26 cellular contexts compared by ENCODE assay signal in genomic region chr4:169144061-169144600, GRCh38.
"Had no signal": no experiment of that assay in that cellular context is flagged by ENCODE, and none has a peak within 500 bp of the region (broad histone marks: within the 10 kb centered on the region; RNA-seq: fewer than 3 reads in every experiment).

No MANE protein-coding gene starts in this region.

- H3K36me3 ChIP-seq: adrenal gland, ascending aorta, right lobe of liver had no signal

- H3K27ac ChIP-seq: adrenal gland, ascending aorta, brain microvascular endothelial cell, hepatocyte, right lobe of liver, skin epidermis, tibial nerve had no signal

- H3K4me3 ChIP-seq: adrenal gland, ascending aorta, hepatocyte, mucosa of descending colon, right lobe of liver, skin epidermis, tibial nerve had no signal

- H3K4me2 ChIP-seq: hepatocyte had no signal

- H3K27me3 ChIP-seq: adrenal gland, ascending aorta, brain microvascular endothelial cell, hepatocyte, right lobe of liver, tibial nerve had no signal

- H3K9me3 Mint-ChIP-seq: activated naive CD4-positive, alpha-beta T cell treated with anti-CD3 and anti-CD28 coated beads, Interleukin-2, amount 50 U/mL, for 72 hours; activated T-cell treated with anti-CD3 and anti-CD28 coated beads, Interleukin-2, amount 50 U/mL, for 24 hours; activated T-helper 17 cell treated with anti-CD3 and anti-CD28 coated beads, Interleukin-2, amount 50 U/mL, for 72 hours; immature natural killer cell; memory B cell; stimulated activated naive CD8-positive, alpha-beta T cell treated with anti-CD3 and anti-CD28 coated beads, Interleukin-15, amount 100 ng/mL, for 72 hours; WTC11 had no signal

- FAIRE-seq: TTC549 had no signal

- H3K4me3 Mint-ChIP-seq: activated CD4-positive, alpha-beta T cell treated with anti-CD3 and anti-CD28 coated beads for 36 hours; activated T-cell treated with anti-CD3 and anti-CD28 coated beads, Interleukin-2, amount 50 U/mL, for 24 hours; activated T-helper 17 cell treated with anti-CD3 and anti-CD28 coated beads, Interleukin-2, amount 50 U/mL, for 72 hours; immature natural killer cell; memory B cell; stimulated activated naive CD8-positive, alpha-beta T cell treated with anti-CD3 and anti-CD28 coated beads, Interleukin-15, amount 100 ng/mL, for 72 hours; WTC11 had no signal

- H3K4me1 Mint-ChIP-seq: activated CD4-positive, alpha-beta T cell treated with anti-CD3 and anti-CD28 coated beads for 36 hours; activated T-helper 17 cell treated with anti-CD3 and anti-CD28 coated beads, Interleukin-2, amount 50 U/mL, for 72 hours; memory B cell; stimulated activated naive CD8-positive, alpha-beta T cell treated with anti-CD3 and anti-CD28 coated beads, Interleukin-15, amount 100 ng/mL, for 72 hours had no signal

- H3K9me3 ChIP-seq: adrenal gland, ascending aorta, mucosa of descending colon, right lobe of liver, tibial nerve had no signal

- H2AFZ ChIP-seq: hepatocyte had no signal

- H3K4me1 ChIP-seq: adrenal gland, ascending aorta, right lobe of liver, tibial nerve had no signal

- H3K27me3 Mint-ChIP-seq: activated CD4-positive, alpha-beta T cell treated with anti-CD3 and anti-CD28 coated beads for 36 hours; memory B cell; stimulated activated naive CD8-positive, alpha-beta T cell treated with anti-CD3 and anti-CD28 coated beads, Interleukin-15, amount 100 ng/mL, for 72 hours had no signal

- H3K36me3 Mint-ChIP-seq: activated naive CD4-positive, alpha-beta T cell treated with anti-CD3 and anti-CD28 coated beads, Interleukin-2, amount 50 U/mL, for 72 hours; immature natural killer cell; memory B cell; WTC11 had no signal

- ATAC-seq: activated CD4-positive, alpha-beta T cell treated with anti-CD3 and anti-CD28 coated beads for 36 hours; activated naive CD4-positive, alpha-beta T cell treated with anti-CD3 and anti-CD28 coated beads, Interleukin-2, amount 50 U/mL, for 72 hours; activated T-helper 17 cell treated with anti-CD3 and anti-CD28 coated beads, Interleukin-2, amount 50 U/mL, for 72 hours; mucosa of descending colon; right lobe of liver; stimulated activated naive CD8-positive, alpha-beta T cell treated with anti-CD3 and anti-CD28 coated beads, Interleukin-15, amount 100 ng/mL, for 72 hours had no signal

- H3K27ac Mint-ChIP-seq: activated CD4-positive, alpha-beta T cell treated with anti-CD3 and anti-CD28 coated beads for 36 hours; activated naive CD4-positive, alpha-beta T cell treated with anti-CD3 and anti-CD28 coated beads, Interleukin-2, amount 50 U/mL, for 72 hours; activated T-cell treated with anti-CD3 and anti-CD28 coated beads, Interleukin-2, amount 50 U/mL, for 24 hours; activated T-helper 17 cell treated with anti-CD3 and anti-CD28 coated beads, Interleukin-2, amount 50 U/mL, for 72 hours; immature natural killer cell; memory B cell; stimulated activated naive CD8-positive, alpha-beta T cell treated with anti-CD3 and anti-CD28 coated beads, Interleukin-15, amount 100 ng/mL, for 72 hours had no signal

- DNase-seq: activated CD4-positive, alpha-beta T cell treated with anti-CD3 and anti-CD28 coated beads for 36 hours; activated CD4-positive, alpha-beta T cell treated with anti-CD3 and anti-CD28 coated beads, Interleukin-2, amount 50 U/mL, for 4 hours; activated CD8-positive, alpha-beta memory T cell treated with anti-CD3 and anti-CD28 coated beads for 24 hours; activated CD8-positive, alpha-beta memory T cell treated with anti-CD3 and anti-CD28 coated beads, Interleukin-2, amount 50 U/mL, for 4 hours; activated T-cell treated with anti-CD3 and anti-CD28 coated beads, Interleukin-2, amount 50 U/mL, for 24 hours; adrenal gland; brain microvascular endothelial cell; caudate nucleus; dermis blood vessel endothelial cell; effector CD8-positive, alpha-beta T cell; erythroblast; foreskin fibroblast; immature natural killer cell; mucosa of descending colon; right lobe of liver; stimulated activated CD4-positive, alpha-beta T cell treated with anti-CD3 and anti-CD28 coated beads, Interleukin-1b, Interleukin-23, amount 100 ng/mL, for 48 hours; stimulated activated naive CD8-positive, alpha-beta T cell treated with anti-CD3 and anti-CD28 coated beads, Interleukin-15, amount 100 ng/mL, for 72 hours had no signal
